1 cellular context compared by ENCODE assay signal in the genomic region with DNA sequence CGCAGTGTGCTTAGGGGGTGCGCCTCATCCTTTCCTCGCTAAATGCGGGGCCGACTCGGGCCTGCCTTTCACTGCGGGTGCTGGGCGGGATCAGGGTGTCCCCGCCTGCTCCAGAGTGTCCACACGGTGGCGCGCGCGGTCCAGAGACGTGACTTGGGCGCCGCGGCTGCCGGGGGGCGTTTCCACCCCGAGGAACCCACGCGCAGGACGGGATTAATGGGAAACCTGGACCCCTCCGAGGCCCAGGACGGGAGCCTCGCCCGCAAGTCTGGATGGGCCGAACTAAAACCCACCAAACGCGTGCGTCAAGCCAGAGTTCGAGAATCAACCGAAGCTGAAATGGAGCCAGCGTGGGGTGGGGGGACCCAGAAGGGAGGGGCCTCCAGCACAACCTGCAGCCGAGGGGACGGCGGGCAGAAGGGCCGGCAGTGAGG.
A peak's percentile ranks its signal among the peaks of the same experiment; 100 is the strongest.
TF ChIP-seq lines count a peak whose summit lies in the region.

No MANE protein-coding gene starts in this region.

TF ChIP-seq in K562, 482 proteins besides CTCF, POLR2A, EP300 and RAD21 (continued from another document and continues in another):
- TF ChIP-seq, protein P1, sequence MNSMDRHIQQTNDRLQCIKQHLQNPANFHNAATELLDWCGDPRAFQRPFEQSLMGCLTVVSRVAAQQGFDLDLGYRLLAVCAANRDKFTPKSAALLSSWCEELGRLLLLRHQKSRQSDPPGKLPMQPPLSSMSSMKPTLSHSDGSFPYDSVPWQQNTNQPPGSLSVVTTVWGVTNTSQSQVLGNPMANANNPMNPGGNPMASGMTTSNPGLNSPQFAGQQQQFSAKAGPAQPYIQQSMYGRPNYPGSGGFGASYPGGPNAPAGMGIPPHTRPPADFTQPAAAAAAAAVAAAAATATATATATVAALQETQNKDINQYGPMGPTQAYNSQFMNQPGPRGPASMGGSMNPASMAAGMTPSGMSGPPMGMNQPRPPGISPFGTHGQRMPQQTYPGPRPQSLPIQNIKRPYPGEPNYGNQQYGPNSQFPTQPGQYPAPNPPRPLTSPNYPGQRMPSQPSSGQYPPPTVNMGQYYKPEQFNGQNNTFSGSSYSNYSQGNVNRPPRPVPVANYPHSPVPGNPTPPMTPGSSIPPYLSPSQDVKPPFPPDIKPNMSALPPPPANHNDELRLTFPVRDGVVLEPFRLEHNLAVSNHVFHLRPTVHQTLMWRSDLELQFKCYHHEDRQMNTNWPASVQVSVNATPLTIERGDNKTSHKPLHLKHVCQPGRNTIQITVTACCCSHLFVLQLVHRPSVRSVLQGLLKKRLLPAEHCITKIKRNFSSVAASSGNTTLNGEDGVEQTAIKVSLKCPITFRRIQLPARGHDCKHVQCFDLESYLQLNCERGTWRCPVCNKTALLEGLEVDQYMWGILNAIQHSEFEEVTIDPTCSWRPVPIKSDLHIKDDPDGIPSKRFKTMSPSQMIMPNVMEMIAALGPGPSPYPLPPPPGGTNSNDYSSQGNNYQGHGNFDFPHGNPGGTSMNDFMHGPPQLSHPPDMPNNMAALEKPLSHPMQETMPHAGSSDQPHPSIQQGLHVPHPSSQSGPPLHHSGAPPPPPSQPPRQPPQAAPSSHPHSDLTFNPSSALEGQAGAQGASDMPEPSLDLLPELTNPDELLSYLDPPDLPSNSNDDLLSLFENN (IDR thresholded peaks at IDR 0.05; ENCODE audit: low read depth in 2 of 2, low read length in 2 of 2) = no peak
- TF ChIP-seq SAFB (IDR thresholded peaks at IDR 0.05; ENCODE audit: borderline replicate concordance, low read depth, low read length) = peak; percentile 54; the same call in 1 of the 2 replicates
- no peak for TF ChIP-seq ZNF143 (CRISPR knock-in tag; IDR thresholded peaks at IDR 0.05)
- TF ChIP-seq KDM5B (IDR thresholded peaks at IDR 0.05; ENCODE audit: insufficient replicate concordance, low read depth, low read length) = no peak
- no peak for TF ChIP-seq DACH1 (IDR thresholded peaks at IDR 0.05; ENCODE audit: partially characterized antibody)
- no peak for TF ChIP-seq SMAD3 (CRISPR knock-in tag; conservative IDR thresholded peaks at IDR 0.05)
- TF ChIP-seq TEAD4 (IDR thresholded peaks at IDR 0.05; ENCODE audit: low read length) = no peak
- no peak for TF ChIP-seq TEAD4 (CRISPR knock-in tag; IDR thresholded peaks at IDR 0.05; ENCODE audit: borderline replicate concordance)
- no peak for TF ChIP-seq HMG20B (CRISPR knock-in tag; IDR thresholded peaks at IDR 0.05)
- TF ChIP-seq ZNF780A (CRISPR knock-in tag; IDR thresholded peaks at IDR 0.05) = no peak
- TF ChIP-seq MCM2 (IDR thresholded peaks at IDR 0.05; ENCODE audit: low read depth) = no peak
- peak; percentile 40 for TF ChIP-seq EP400 (IDR thresholded peaks at IDR 0.05)
- TF ChIP-seq KLF13 (tag; IDR thresholded peaks at IDR 0.05; ENCODE audit: borderline replicate concordance, low read depth) = peak; percentile 98
- TF ChIP-seq, protein P2, sequence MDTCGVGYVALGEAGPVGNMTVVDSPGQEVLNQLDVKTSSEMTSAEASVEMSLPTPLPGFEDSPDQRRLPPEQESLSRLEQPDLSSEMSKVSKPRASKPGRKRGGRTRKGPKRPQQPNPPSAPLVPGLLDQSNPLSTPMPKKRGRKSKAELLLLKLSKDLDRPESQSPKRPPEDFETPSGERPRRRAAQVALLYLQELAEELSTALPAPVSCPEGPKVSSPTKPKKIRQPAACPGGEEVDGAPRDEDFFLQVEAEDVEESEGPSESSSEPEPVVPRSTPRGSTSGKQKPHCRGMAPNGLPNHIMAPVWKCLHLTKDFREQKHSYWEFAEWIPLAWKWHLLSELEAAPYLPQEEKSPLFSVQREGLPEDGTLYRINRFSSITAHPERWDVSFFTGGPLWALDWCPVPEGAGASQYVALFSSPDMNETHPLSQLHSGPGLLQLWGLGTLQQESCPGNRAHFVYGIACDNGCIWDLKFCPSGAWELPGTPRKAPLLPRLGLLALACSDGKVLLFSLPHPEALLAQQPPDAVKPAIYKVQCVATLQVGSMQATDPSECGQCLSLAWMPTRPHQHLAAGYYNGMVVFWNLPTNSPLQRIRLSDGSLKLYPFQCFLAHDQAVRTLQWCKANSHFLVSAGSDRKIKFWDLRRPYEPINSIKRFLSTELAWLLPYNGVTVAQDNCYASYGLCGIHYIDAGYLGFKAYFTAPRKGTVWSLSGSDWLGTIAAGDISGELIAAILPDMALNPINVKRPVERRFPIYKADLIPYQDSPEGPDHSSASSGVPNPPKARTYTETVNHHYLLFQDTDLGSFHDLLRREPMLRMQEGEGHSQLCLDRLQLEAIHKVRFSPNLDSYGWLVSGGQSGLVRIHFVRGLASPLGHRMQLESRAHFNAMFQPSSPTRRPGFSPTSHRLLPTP (IDR thresholded peaks at IDR 0.05; ENCODE audit: borderline replicate concordance, extremely low read depth, insufficient read length) = no peak
- TF ChIP-seq, protein P3, sequence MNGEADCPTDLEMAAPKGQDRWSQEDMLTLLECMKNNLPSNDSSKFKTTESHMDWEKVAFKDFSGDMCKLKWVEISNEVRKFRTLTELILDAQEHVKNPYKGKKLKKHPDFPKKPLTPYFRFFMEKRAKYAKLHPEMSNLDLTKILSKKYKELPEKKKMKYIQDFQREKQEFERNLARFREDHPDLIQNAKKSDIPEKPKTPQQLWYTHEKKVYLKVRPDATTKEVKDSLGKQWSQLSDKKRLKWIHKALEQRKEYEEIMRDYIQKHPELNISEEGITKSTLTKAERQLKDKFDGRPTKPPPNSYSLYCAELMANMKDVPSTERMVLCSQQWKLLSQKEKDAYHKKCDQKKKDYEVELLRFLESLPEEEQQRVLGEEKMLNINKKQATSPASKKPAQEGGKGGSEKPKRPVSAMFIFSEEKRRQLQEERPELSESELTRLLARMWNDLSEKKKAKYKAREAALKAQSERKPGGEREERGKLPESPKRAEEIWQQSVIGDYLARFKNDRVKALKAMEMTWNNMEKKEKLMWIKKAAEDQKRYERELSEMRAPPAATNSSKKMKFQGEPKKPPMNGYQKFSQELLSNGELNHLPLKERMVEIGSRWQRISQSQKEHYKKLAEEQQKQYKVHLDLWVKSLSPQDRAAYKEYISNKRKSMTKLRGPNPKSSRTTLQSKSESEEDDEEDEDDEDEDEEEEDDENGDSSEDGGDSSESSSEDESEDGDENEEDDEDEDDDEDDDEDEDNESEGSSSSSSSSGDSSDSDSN (IDR thresholded peaks at IDR 0.05; ENCODE audit: borderline replicate concordance in 1 of 2, low read depth in 2 of 2, low read length in 2 of 2) = no peak
- TF ChIP-seq FOXA1 (IDR thresholded peaks at IDR 0.05; ENCODE audit: borderline replicate concordance) = no peak
- TF ChIP-seq RBFOX2 (IDR thresholded peaks at IDR 0.05; ENCODE audit: low read depth, low read length) = peak; percentile 31; the same call in 1 of the 2 replicates
- TF ChIP-seq CCNT2 (IDR thresholded peaks at IDR 0.05; ENCODE audit: borderline replicate concordance, extremely low read depth, insufficient read length, low read depth, low read length) = no peak
- peak; percentile 38; the same call in 1 of the 2 replicates for TF ChIP-seq LCOR (CRISPR knock-in tag; IDR thresholded peaks at IDR 0.05)
- TF ChIP-seq FOXK1 (CRISPR knock-in tag; IDR thresholded peaks at IDR 0.05; ENCODE audit: borderline replicate concordance) = no peak
- TF ChIP-seq MCM7 (IDR thresholded peaks at IDR 0.05) = no peak
- no peak for TF ChIP-seq TRIM24 (IDR thresholded peaks at IDR 0.05)
- TF ChIP-seq XRCC3 (IDR thresholded peaks at IDR 0.05) = no peak
- TF ChIP-seq RFX1 (IDR thresholded peaks at IDR 0.05) = no peak
- peak; percentile 75 for TF ChIP-seq SMC3 (conservative IDR thresholded peaks at IDR 0.05; ENCODE audit: insufficient read depth, low read depth, low read length)
- no peak for TF ChIP-seq STAT5B (CRISPR knock-in tag; IDR thresholded peaks at IDR 0.05)
- TF ChIP-seq KLF16 (IDR thresholded peaks at IDR 0.05) = no peak
- TF ChIP-seq ILF3 (IDR thresholded peaks at IDR 0.05; ENCODE audit: borderline replicate concordance) = no peak
- TF ChIP-seq, protein P4, sequence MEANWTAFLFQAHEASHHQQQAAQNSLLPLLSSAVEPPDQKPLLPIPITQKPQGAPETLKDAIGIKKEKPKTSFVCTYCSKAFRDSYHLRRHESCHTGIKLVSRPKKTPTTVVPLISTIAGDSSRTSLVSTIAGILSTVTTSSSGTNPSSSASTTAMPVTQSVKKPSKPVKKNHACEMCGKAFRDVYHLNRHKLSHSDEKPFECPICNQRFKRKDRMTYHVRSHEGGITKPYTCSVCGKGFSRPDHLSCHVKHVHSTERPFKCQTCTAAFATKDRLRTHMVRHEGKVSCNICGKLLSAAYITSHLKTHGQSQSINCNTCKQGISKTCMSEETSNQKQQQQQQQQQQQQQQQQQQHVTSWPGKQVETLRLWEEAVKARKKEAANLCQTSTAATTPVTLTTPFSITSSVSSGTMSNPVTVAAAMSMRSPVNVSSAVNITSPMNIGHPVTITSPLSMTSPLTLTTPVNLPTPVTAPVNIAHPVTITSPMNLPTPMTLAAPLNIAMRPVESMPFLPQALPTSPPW (CRISPR knock-in tag; IDR thresholded peaks at IDR 0.05) = peak; percentile 72
- TF ChIP-seq ESRRA (IDR thresholded peaks at IDR 0.05; ENCODE audit: borderline replicate concordance, low read depth) = no peak
- TF ChIP-seq KDM2B (CRISPR knock-in tag; IDR thresholded peaks at IDR 0.05) = no peak
- TF ChIP-seq, protein P5, sequence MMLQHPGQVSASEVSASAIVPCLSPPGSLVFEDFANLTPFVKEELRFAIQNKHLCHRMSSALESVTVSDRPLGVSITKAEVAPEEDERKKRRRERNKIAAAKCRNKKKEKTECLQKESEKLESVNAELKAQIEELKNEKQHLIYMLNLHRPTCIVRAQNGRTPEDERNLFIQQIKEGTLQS (IDR thresholded peaks at IDR 0.05) = no peak
- TF ChIP-seq, protein P5 (CRISPR knock-in tag; conservative IDR thresholded peaks at IDR 0.05) = no peak
- TF ChIP-seq, protein P6, sequence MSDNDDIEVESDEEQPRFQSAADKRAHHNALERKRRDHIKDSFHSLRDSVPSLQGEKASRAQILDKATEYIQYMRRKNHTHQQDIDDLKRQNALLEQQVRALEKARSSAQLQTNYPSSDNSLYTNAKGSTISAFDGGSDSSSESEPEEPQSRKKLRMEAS (CRISPR knock-in tag; IDR thresholded peaks at IDR 0.05) = peak; percentile 42; the same call in 1 of the 2 replicates
- TF ChIP-seq NFIX (CRISPR knock-in tag; IDR thresholded peaks at IDR 0.05; ENCODE audit: low read depth) = no peak
- TF ChIP-seq HDAC1 (IDR thresholded peaks at IDR 0.05) = 0 out of 4 replicates have a peak, but pooled peaks of 1 of the 2 experiments have one; percentile 49
- TF ChIP-seq, protein P7, sequence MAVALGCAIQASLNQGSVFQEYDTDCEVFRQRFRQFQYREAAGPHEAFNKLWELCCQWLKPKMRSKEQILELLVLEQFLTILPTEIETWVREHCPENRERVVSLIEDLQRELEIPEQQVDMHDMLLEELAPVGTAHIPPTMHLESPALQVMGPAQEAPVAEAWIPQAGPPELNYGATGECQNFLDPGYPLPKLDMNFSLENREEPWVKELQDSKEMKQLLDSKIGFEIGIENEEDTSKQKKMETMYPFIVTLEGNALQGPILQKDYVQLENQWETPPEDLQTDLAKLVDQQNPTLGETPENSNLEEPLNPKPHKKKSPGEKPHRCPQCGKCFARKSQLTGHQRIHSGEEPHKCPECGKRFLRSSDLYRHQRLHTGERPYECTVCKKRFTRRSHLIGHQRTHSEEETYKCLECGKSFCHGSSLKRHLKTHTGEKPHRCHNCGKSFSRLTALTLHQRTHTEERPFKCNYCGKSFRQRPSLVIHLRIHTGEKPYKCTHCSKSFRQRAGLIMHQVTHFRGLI (CRISPR knock-in tag; IDR thresholded peaks at IDR 0.05) = no peak
- TF ChIP-seq, protein P8, sequence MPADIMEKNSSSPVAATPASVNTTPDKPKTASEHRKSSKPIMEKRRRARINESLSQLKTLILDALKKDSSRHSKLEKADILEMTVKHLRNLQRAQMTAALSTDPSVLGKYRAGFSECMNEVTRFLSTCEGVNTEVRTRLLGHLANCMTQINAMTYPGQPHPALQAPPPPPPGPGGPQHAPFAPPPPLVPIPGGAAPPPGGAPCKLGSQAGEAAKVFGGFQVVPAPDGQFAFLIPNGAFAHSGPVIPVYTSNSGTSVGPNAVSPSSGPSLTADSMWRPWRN (IDR thresholded peaks at IDR 0.05; ENCODE audit: low read depth) = no peak
- TF ChIP-seq ZZZ3 (IDR thresholded peaks at IDR 0.05) = no peak
